Comparison of ENCODE assay signal across 8 cellular contexts in genomic region chr4:165378398-165378762, GRCh38. TPM values are rescaled to one million over a fixed set of nuclear protein-coding genes. Genes with fewer than 3 reads are reported as not detected.
DNase-seq lines count a peak whose midpoint lies in the region; ATAC-seq and TF ChIP-seq lines count a peak whose summit lies in the region.

No MANE protein-coding gene starts in this region.

- no peak for DNase-seq in CD8-positive, alpha-beta memory T cell
- DNase-seq in RWPE2 (ENCODE audit: low spot score) (no peak), fibroblast of mammary gland (ENCODE audit: low read depth) (no peak), T1000 (lab: John Stamatoyannopoulos, UW) (no peak), NCI-H2107 (lab: John Stamatoyannopoulos, UW) (no peak), amniotic stem cell (lab: John Stamatoyannopoulos, UW) (no peak), EL (no peak)

- H3K4me3 Mint-ChIP-seq in CD8-positive, alpha-beta memory T cell, result peak overlapping the region in 5 of 7 donors; percentile 33 to 76 (median 60)

- CTCF ChIA-PET in CD8-positive, alpha-beta memory T cell (lab: Charles Lee), result no interaction called here

- TF ChIP-seq CTCF in RWPE2 (IDR thresholded peaks at IDR 0.05; ENCODE audit: poor library complexity, severe bottlenecking) (no peak), fibroblast of mammary gland (conservative IDR thresholded peaks at IDR 0.05; ENCODE audit: control insufficient read depth, insufficient read depth, low read depth, low read length) (no peak)

- H3K9me3 Mint-ChIP-seq in CD8-positive, alpha-beta memory T cell, result peaks cover 0 to 5% (median 0%) of the 10 kb centered on the region in 5 donors

- peaks cover 22 to 84% of the 10 kb centered on the region in 2 donors for H3K27me3 Mint-ChIP-seq in CD8-positive, alpha-beta memory T cell

- peak overlapping the region; percentile 13 for H3K9ac ChIP-seq in rectal smooth muscle tissue (ENCODE audit: low read length)

- H3K36me3 ChIP-seq in CD8-positive, alpha-beta memory T cell (ENCODE audit: insufficient read depth, low read length), result no peaks in the 10 kb centered on the region
- H3K36me3 ChIP-seq in RWPE2 (ENCODE audit: low read depth) (no peaks in the 10 kb centered on the region; the same call in 1 of the 2 replicates), rectal smooth muscle tissue (ENCODE audit: control insufficient read depth, insufficient read depth, low read length) (no peaks in the 10 kb centered on the region)

- no peaks in the 10 kb centered on the region for H3K4me1 ChIP-seq in CD8-positive, alpha-beta memory T cell (ENCODE audit: insufficient read depth, low read length)
- H3K4me1 ChIP-seq in RWPE2 (ENCODE audit: insufficient read depth, poor library complexity, severe bottlenecking) (peaks cover 4% of the 10 kb centered on the region), rectal smooth muscle tissue (ENCODE audit: control insufficient read depth, insufficient read depth, low read length) (no peaks in the 10 kb centered on the region)

- no peak overlapping the region for H3K27ac Mint-ChIP-seq in CD8-positive, alpha-beta memory T cell

- POLR2A ChIA-PET in CD8-positive, alpha-beta memory T cell (lab: Charles Lee), result interaction anchor here (0.6 kb wide), 1 partner anchor 170 kb away, joined by 3 read pairs; no protein-coding TSS in a partner anchor

- H3K4me3 ChIP-seq in CD8-positive, alpha-beta memory T cell (ENCODE audit: low read length), result peak overlapping the region; percentile 51
- H3K4me3 ChIP-seq in RWPE2 (ENCODE audit: severe bottlenecking) (peak overlapping the region; percentile 50), fibroblast of mammary gland (ENCODE audit: control insufficient read depth, low read depth, low read length) (peak overlapping the region; percentile 62), rectal smooth muscle tissue (ENCODE audit: low read length) (peak overlapping the region; percentile 70)

- no peak for ATAC-seq in RWPE2 (ENCODE audit: low read depth)

- H3K36me3 Mint-ChIP-seq in CD8-positive, alpha-beta memory T cell, result no peaks in the 10 kb centered on the region

- H3K9me3 ChIP-seq in CD8-positive, alpha-beta memory T cell (ENCODE audit: low read length), result no peaks in the 10 kb centered on the region
- no peaks in the 10 kb centered on the region for H3K9me3 ChIP-seq in RWPE2 (ENCODE audit: severe bottlenecking)

- peaks cover 18% of the 10 kb centered on the region for H3K27me3 ChIP-seq in CD8-positive, alpha-beta memory T cell (ENCODE audit: insufficient read depth, low read length, poor library complexity, severe bottlenecking)
- H3K27me3 ChIP-seq in RWPE2 (ENCODE audit: insufficient read depth, poor library complexity, severe bottlenecking) (no peaks in the 10 kb centered on the region), rectal smooth muscle tissue (ENCODE audit: control insufficient read depth, insufficient read depth, low read length) (no peaks in the 10 kb centered on the region)

- no peak overlapping the region for H3K27ac ChIP-seq in CD8-positive, alpha-beta memory T cell (ENCODE audit: low read depth, low read length)
- no peak overlapping the region for H3K27ac ChIP-seq in RWPE2 (ENCODE audit: poor library complexity, severe bottlenecking)
- peak overlapping the region; percentile 62 for H3K27ac ChIP-seq in rectal smooth muscle tissue (ENCODE audit: low read depth, low read length)

- peaks cover 9 to 14% (median 9%) of the 10 kb centered on the region in 3 donors for H3K4me1 Mint-ChIP-seq in CD8-positive, alpha-beta memory T cell

RNA-seq across cellular contexts. Expression of gene CPE, which starts 0.4 kb away (rescaled TPM):
- total RNA-seq in CD8-positive, alpha-beta memory T cell, result not detected
- polyA plus RNA-seq in CD8-positive, alpha-beta memory T cell, result not detected

RNA-seq across cellular contexts. Expression of gene MSMO1, which starts 50.9 kb away (rescaled TPM):
- total RNA-seq in CD8-positive, alpha-beta memory T cell, result 10 to 100 TPM; 26.8 to 29.1 TPM
- polyA plus RNA-seq in CD8-positive, alpha-beta memory T cell, result 22.4 TPM
